Comparison of ENCODE assay signal across 10 cellular contexts in genomic region chr19:17338440-17339078, GRCh38. TPM values are rescaled to one million over a fixed set of nuclear protein-coding genes. Genes with fewer than 3 reads are reported as not detected.
DNase-seq lines count a peak whose midpoint lies in the region; ATAC-seq and TF ChIP-seq lines count a peak whose summit lies in the region.
"Had no signal": no experiment of that assay in that cellular context is flagged by ENCODE, and none has a peak within 500 bp of the region (broad histone marks: within the 10 kb centered on the region; RNA-seq: fewer than 3 reads in every experiment).

No MANE protein-coding gene starts in this region.

- TF ChIP-seq RAD21 in SK-N-SH (IDR thresholded peaks at IDR 0.05; ENCODE audit: low read length) = no peak

- peaks cover 6% of the 10 kb centered on the region for H3F3A ChIP-seq in SK-N-SH (replicated peaks; ENCODE audit: insufficient read depth)

- no peak for TF ChIP-seq EP300 in SK-N-SH (IDR thresholded peaks at IDR 0.05; ENCODE audit: borderline replicate concordance in 1 of 2, low read depth in 1 of 2, low read length in 1 of 2)

- TF ChIP-seq POLR2A in spleen (IDR thresholded peaks at IDR 0.05) = no peak

- peaks cover 0 to 7% of the 10 kb centered on the region in 2 experiments for H3K36me3 ChIP-seq in SK-N-SH (replicated peaks in 1 of 2; ENCODE audit: control insufficient read depth in 1 of 2, insufficient read depth in 2 of 2, low read length in 1 of 2)
- peaks cover 0 to 25% (median 8%) of the 10 kb centered on the region in 6 donors for H3K36me3 ChIP-seq in spleen

- H4K20me1 ChIP-seq in SK-N-SH (ENCODE audit: insufficient read depth) = no peaks in the 10 kb centered on the region

- H3K27me3 ChIP-seq in SK-N-SH (ENCODE audit: insufficient read depth) = no peaks in the 10 kb centered on the region
- H3K27me3 ChIP-seq in spleen (replicated peaks in 1 of 7) = peaks cover 0 to 5% (median 0%) of the 10 kb centered on the region in 7 donors

- peak overlapping the region; percentile 93 for H3K27ac Mint-ChIP-seq in T-helper 17 cell

- H3K9me3 ChIP-seq in SK-N-SH = no peaks in the 10 kb centered on the region
- H3K9me3 ChIP-seq in T-helper 17 cell (ENCODE audit: control insufficient read depth, low read length, poor library complexity, severe bottlenecking) = no peaks in the 10 kb centered on the region
- H3K9me3 ChIP-seq in spleen = no peaks in the 10 kb centered on the region

- H3K27me3 Mint-ChIP-seq in T-helper 17 cell = no peaks in the 10 kb centered on the region

- H3K4me2 ChIP-seq in SK-N-SH = peak overlapping the region; percentile 94

- H2AFZ ChIP-seq in SK-N-SH (ENCODE audit: low read depth) = peak overlapping the region; percentile 57; the same call in 1 of the 2 replicates

- H3K9me2 ChIP-seq in SK-N-SH = no peaks in the 10 kb centered on the region

- WGBS in SK-N-SH (ENCODE audit: low lambda C conversion rate) = 85% methylated on average over 21 of the region's 29 CpGs
- 93 to 95% (median 94%) methylated on average over 16 to 29 of the region's 29 CpGs for WGBS in spleen, 5 donors

- no peak for TF ChIP-seq CTCF in SK-N-SH (IDR thresholded peaks at IDR 0.05)
- no peak for TF ChIP-seq CTCF in fibroblast of the aortic adventitia (IDR thresholded peaks at IDR 0.05; ENCODE audit: insufficient read depth, low read length)
- TF ChIP-seq CTCF in spleen (IDR thresholded peaks at IDR 0.05 in 8 of 11, conservative IDR thresholded peaks at IDR 0.05 in 3 of 11) = no peak

- ATAC-seq in SK-N-SH treated with all-trans-retinoic acid at 6 μM for 48 hours (no peak), T-helper 17 cell (no peak)
- ATAC-seq: sciatic nerve had no signal

- peak overlapping the region; percentile 62; the same call in 1 of the 2 replicates for H3K9ac ChIP-seq in SK-N-SH

- peaks cover 0 to 16% of the 10 kb centered on the region in 2 experiments; a peak in 1 of 4 replicates for H3K4me1 ChIP-seq in SK-N-SH (ENCODE audit: control insufficient read depth in 1 of 2, insufficient read depth in 2 of 2, low read depth in 1 of 2, low read length in 1 of 2)
- H3K4me1 ChIP-seq in spleen = peaks cover 19 to 64% (median 42%) of the 10 kb centered on the region in 6 donors

- H3K36me3 Mint-ChIP-seq in T-helper 17 cell (ENCODE audit: low read depth) = peaks cover 2% of the 10 kb centered on the region

- peaks cover 17% of the 10 kb centered on the region for H3K4me1 Mint-ChIP-seq in T-helper 17 cell

- H3K4me3 ChIP-seq in SK-N-SH (ENCODE audit: low read depth in 2 of 2, low read length in 1 of 2) (peak overlapping the region; percentile 91 to 99), fibroblast of the aortic adventitia (ENCODE audit: low read depth, low read length) (peak overlapping the region; percentile 91), spleen (peak overlapping the region in 5 of 8 donors; percentile 50 to 83 (median 74))

- H3K4me3 Mint-ChIP-seq in T-helper 17 cell = peak overlapping the region; percentile 98

- CTCF ChIA-PET in SK-N-SH (lab: Yijun Ruan, JAX) = interaction anchor here (3.0 kb wide), 1 partner anchor 47 kb away, joined by 12 read pairs; no protein-coding TSS in a partner anchor

- DNase-seq in SK-N-SH (no peak), T-helper 17 cell (no peak), fibroblast of the aortic adventitia (ENCODE audit: low read depth) (no peak), spleen (peak; percentile 84), KG1 (lab: John Stamatoyannopoulos, UW) (no peak), epidermal melanocyte (ENCODE audit: insufficient read length, low spot score) (no peak), T-helper 9 cell (no peak)
- DNase-seq: NCI-H524 treated with DMSO at 0.1 percent for 48 hours had no signal

- peaks cover 8% of the 10 kb centered on the region; the same call in 1 of the 2 replicates for H3K79me2 ChIP-seq in SK-N-SH (ENCODE audit: insufficient read depth)

- POLR2A ChIA-PET in SK-N-SH (lab: Yijun Ruan, JAX) = interaction anchor here (0.6 kb wide), 1 partner anchor 32 kb away, joined by 4 read pairs; no protein-coding TSS in a partner anchor

- intact Hi-C loops in spleen (cut with DNase I; ENCODE audit: low total_unique reads) = no loop called here

- H3K27ac ChIP-seq in SK-N-SH (ENCODE audit: low read depth in 2 of 2, low read length in 1 of 2) (no peak overlapping the region), spleen (no peak overlapping the region)

TF ChIP-seq in SK-N-SH, 30 proteins besides CTCF, POLR2A, EP300 and RAD21:
- no peak for TF ChIP-seq CHD2 (IDR thresholded peaks at IDR 0.05; ENCODE audit: low read length, partially characterized antibody)
- no peak for TF ChIP-seq TAF1 (IDR thresholded peaks at IDR 0.05; ENCODE audit: borderline replicate concordance, low read depth, low read length)
- no peak for TF ChIP-seq TCF12 (IDR thresholded peaks at IDR 0.05)
- no peak for TF ChIP-seq PBX3 (IDR thresholded peaks at IDR 0.05)
- TF ChIP-seq RCOR1 (IDR thresholded peaks at IDR 0.05; ENCODE audit: low read length) = no peak

TF ChIP-seq in SK-N-SH treated with all-trans-retinoic acid at 6 μM for 48 hours, 23 proteins besides CTCF, POLR2A, EP300 and RAD21 (continues in another document):
- no peak for TF ChIP-seq ZNF70 (CRISPR knock-in tag; IDR thresholded peaks at IDR 0.05)
- TF ChIP-seq BACH2 (CRISPR knock-in tag; IDR thresholded peaks at IDR 0.05; ENCODE audit: borderline replicate concordance) = no peak
- TF ChIP-seq ARNTL (CRISPR knock-in tag; IDR thresholded peaks at IDR 0.05; ENCODE audit: borderline replicate concordance, low read depth) = no peak
- no peak for TF ChIP-seq ZC3H10 (CRISPR knock-in tag; IDR thresholded peaks at IDR 0.05)
- TF ChIP-seq TSHZ2 (CRISPR knock-in tag; IDR thresholded peaks at IDR 0.05) = no peak
- no peak for TF ChIP-seq OSR1 (CRISPR knock-in tag; IDR thresholded peaks at IDR 0.05)
- no peak for TF ChIP-seq SNAI2 (CRISPR knock-in tag; IDR thresholded peaks at IDR 0.05)

RNA-seq across cellular contexts. Expression of gene GTPBP3, which starts 1.2 kb away (rescaled TPM):
- polyA plus RNA-seq in SK-N-SH (2012; rRNA removed) = 21.6 and 22.4 TPM in 2 replicates
- polyA plus RNA-seq in SK-N-SH (2012; cell fraction: cytosol; rRNA removed) = 9.1 and 12.1 TPM in 2 replicates
- polyA plus RNA-seq in SK-N-SH (2012; cell fraction: nucleus; rRNA removed) = 72.5 and 94.4 TPM in 2 replicates
- 10 to 100 TPM; 27.5 to 33.3 TPM for total RNA-seq in T-helper 17 cell
- 12.1 and 21.1 TPM in 2 replicates for total RNA-seq in fibroblast of the aortic adventitia (ENCODE audit: low replicate concordance)
- total RNA-seq in spleen = 10 to 100 TPM; 19.4 to 44.1 (median 28.2) TPM
- polyA plus RNA-seq in spleen = 10 to 100 TPM; 13.0 to 24.5 (median 17.5) TPM

RNA-seq across cellular contexts. Expression of gene ANO8, which starts 3.9 kb away (rescaled TPM):
- 5.0 and 7.8 TPM in 2 replicates for polyA plus RNA-seq in SK-N-SH (2012; rRNA removed)
- 2.6 and 4.2 TPM in 2 replicates for polyA plus RNA-seq in SK-N-SH (2012; cell fraction: cytosol; rRNA removed)
- polyA plus RNA-seq in SK-N-SH (2012; cell fraction: nucleus; rRNA removed) = 21.4 and 31.6 TPM in 2 replicates
- 10 to 100 TPM; 15.9 to 17.7 TPM for total RNA-seq in T-helper 17 cell
- 3.1 and 6.1 TPM in 2 replicates for total RNA-seq in fibroblast of the aortic adventitia (ENCODE audit: low replicate concordance)
- 10 to 100 TPM in 2 of 7 donors, 1 to 10 TPM in 5; 6.5 to 12.0 (median 9.4) TPM for total RNA-seq in spleen
- polyA plus RNA-seq in spleen = 1 to 10 TPM; 1.1 to 4.4 (median 1.5) TPM

RNA-seq across cellular contexts. Expression of gene DDA1, which starts 29.2 kb away (rescaled TPM):
- polyA plus RNA-seq in SK-N-SH (2012; rRNA removed) = 112 and 135 TPM in 2 replicates
- polyA plus RNA-seq in SK-N-SH (2012; cell fraction: cytosol; rRNA removed) = 110 and 115 TPM in 2 replicates
- 90.9 and 103 TPM in 2 replicates for polyA plus RNA-seq in SK-N-SH (2012; cell fraction: nucleus; rRNA removed)
- 10 to 100 TPM; 40.3 to 50.3 TPM for total RNA-seq in T-helper 17 cell
- total RNA-seq in fibroblast of the aortic adventitia (ENCODE audit: low replicate concordance) = 2.9 and 20.2 TPM in 2 replicates
- total RNA-seq in spleen = 10 to 100 TPM; 10.5 to 25.6 (median 22.4) TPM
- polyA plus RNA-seq in spleen = 10 to 100 TPM; 28.7 to 42.2 (median 37.7) TPM

RNA-seq across cellular contexts. Expression of gene MRPL34, which starts 32.9 kb away (rescaled TPM):
- polyA plus RNA-seq in SK-N-SH (2012; rRNA removed) = 61.4 and 72.9 TPM in 2 replicates
- polyA plus RNA-seq in SK-N-SH (2012; cell fraction: cytosol; rRNA removed) = 70.2 and 72.1 TPM in 2 replicates
- 40.9 and 93.7 TPM in 2 replicates for polyA plus RNA-seq in SK-N-SH (2012; cell fraction: nucleus; rRNA removed)
- total RNA-seq in T-helper 17 cell = 10 to 100 TPM; 47.0 to 47.1 TPM
- total RNA-seq in fibroblast of the aortic adventitia (ENCODE audit: low replicate concordance) = 22.7 and 34.3 TPM in 2 replicates
- total RNA-seq in spleen = 10 to 100 TPM; 37.5 to 93.2 (median 57.8) TPM
- polyA plus RNA-seq in spleen = 100 to 1,000 TPM in 2 of 3 donors, 10 to 100 TPM in 1; 95.4 to 153 (median 152) TPM

RNA-seq across cellular contexts. Expression of gene ABHD8, which starts 35.3 kb away (rescaled TPM):
- polyA plus RNA-seq in SK-N-SH (2012; rRNA removed) (10.6 and 11.1 TPM in 2 replicates), spleen (10 to 100 TPM in 1 of 3 donors, 1 to 10 TPM in 2; 6.5 to 12.6 (median 7.9) TPM)
- 4.6 and 9.1 TPM in 2 replicates for polyA plus RNA-seq in SK-N-SH (2012; cell fraction: cytosol; rRNA removed)
- polyA plus RNA-seq in SK-N-SH (2012; cell fraction: nucleus; rRNA removed) = 6.7 and 21.3 TPM in 2 replicates
- total RNA-seq in T-helper 17 cell (1 to 10 TPM; 5.0 to 7.1 TPM), fibroblast of the aortic adventitia (ENCODE audit: low replicate concordance) (12.5 and 13.3 TPM in 2 replicates), spleen (10 to 100 TPM in 5 of 7 donors, 1 to 10 TPM in 2; 7.7 to 18.7 (median 13.2) TPM)
